In the genomic region with DNA sequence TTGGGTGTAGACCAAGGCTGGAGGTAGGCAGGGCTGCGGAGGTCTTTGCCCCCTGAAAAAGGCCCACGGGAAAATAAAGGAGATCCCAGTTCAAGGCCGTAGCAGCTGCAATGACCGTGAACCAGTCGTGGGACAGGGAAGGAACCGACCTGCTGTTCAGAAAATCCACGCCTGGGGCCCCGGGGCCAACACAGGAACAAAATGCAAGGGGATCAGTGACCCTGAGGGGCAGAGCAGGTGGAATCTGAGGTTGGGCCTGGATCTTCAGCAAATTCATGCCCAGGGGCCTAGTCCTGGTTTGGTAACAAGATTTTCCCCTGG, we compare ENCODE assay signal across 11 cellular contexts. TPM values are rescaled to one million over a fixed set of nuclear protein-coding genes. Genes with fewer than 3 reads are reported as not detected.
DNase-seq lines count a peak whose midpoint lies in the region; ATAC-seq and TF ChIP-seq lines count a peak whose summit lies in the region.
"Not testable (repeated sequence)": the region's sequence is repeated elsewhere in the genome, so short reads cannot be mapped to it uniquely, and the experiment has no call there.
"Had no signal": no experiment of that assay in that cellular context is flagged by ENCODE, and none has a peak within 500 bp of the region (broad histone marks: within the 10 kb centered on the region; RNA-seq: fewer than 3 reads in every experiment).

No MANE protein-coding gene starts in this region.

- H3K4me1 ChIP-seq in ACC112 (ENCODE audit: control insufficient read depth, insufficient read depth, low read length, unreplicated experiment); HUES64 (ENCODE audit: insufficient read depth, low read length); ascending aorta; muscle layer of colon (ENCODE audit: insufficient read depth, low read length): not testable (repeated sequence)
- peaks cover 4 to 19% (median 5%) of the 10 kb centered on the region in 3 donors for H3K4me1 ChIP-seq in esophagus squamous epithelium
- H3K4me1 ChIP-seq in psoas muscle: peaks cover 11% of the 10 kb centered on the region
- H3K4me1 ChIP-seq in tibial artery: peaks cover 0 to 12% (median 5%) of the 10 kb centered on the region in 4 donors

- H2AFZ ChIP-seq in ACC112 (ENCODE audit: low read length, unreplicated experiment): not testable (repeated sequence)

- H3K27me3 ChIP-seq in ACC112 (ENCODE audit: insufficient read depth, low read length); ascending aorta; esophagus squamous epithelium; muscle layer of colon (ENCODE audit: control insufficient read depth in 1 of 2, insufficient read depth in 2 of 2, low read length in 2 of 2); psoas muscle (ENCODE audit: insufficient read depth in 3 of 3, low read length in 2 of 3); tibial artery: not testable (repeated sequence)
- H3K27me3 ChIP-seq in HUES64 (ENCODE audit: insufficient read depth, low read length): peaks cover 10% of the 10 kb centered on the region; the same call in 1 of the 2 replicates

- H3K27ac Mint-ChIP-seq in immature natural killer cell: not testable (repeated sequence)

- 72% methylated on average over 8 of the region's 8 CpGs for WGBS in HUES64
- 79 to 90% methylated on average over 8 of the region's 8 CpGs for WGBS in esophagus squamous epithelium, 2 donors
- WGBS in psoas muscle, 3 donors: 64 to 82% (median 67%) methylated on average over 8 of the region's 8 CpGs

- not testable (repeated sequence) for H3K4me1 Mint-ChIP-seq in immature natural killer cell

- not testable (repeated sequence) for H3K9me3 Mint-ChIP-seq in immature natural killer cell

- 0 out of 2 replicates have a peak overlapping the region, but pooled peaks have one; percentile 70 for H3K9ac ChIP-seq in HUES64 (ENCODE audit: low read depth, low read length)
- not testable (repeated sequence) for H3K9ac ChIP-seq in muscle layer of colon (ENCODE audit: low read length)

- H3K4me3 Mint-ChIP-seq in immature natural killer cell: peak overlapping the region in 4 of 5 donors; percentile 24 to 48 (median 34)

- H3K36me3 Mint-ChIP-seq in immature natural killer cell: not testable (repeated sequence)

- H3K4me3 ChIP-seq in ACC112 (ENCODE audit: low read depth, low read length): peak overlapping the region; percentile 77
- peak overlapping the region; percentile 67 for H3K4me3 ChIP-seq in HUES64 (ENCODE audit: low read length)
- peak overlapping the region in 1 of 2 donors; percentile 94 for H3K4me3 ChIP-seq in ascending aorta
- H3K4me3 ChIP-seq in esophagus squamous epithelium: peak overlapping the region; percentile 46 to 79 (median 62)
- peak overlapping the region; percentile 55 to 80 for H3K4me3 ChIP-seq in muscle layer of colon (ENCODE audit: low read depth in 1 of 2, low read length in 2 of 2)
- peak overlapping the region; percentile 67 for H3K4me3 ChIP-seq in psoas muscle
- peak overlapping the region; percentile 65 to 69 for H3K4me3 ChIP-seq in tibial artery

- not testable (repeated sequence) for H3K79me2 ChIP-seq in ACC112 (ENCODE audit: control insufficient read depth, insufficient read depth, low read length, unreplicated experiment)

- peaks cover 2 to 20% (median 5%) of the 10 kb centered on the region in 3 donors for H3K27me3 Mint-ChIP-seq in immature natural killer cell (ENCODE audit: low read depth in 3 of 3)

- not testable (repeated sequence) for H3K27ac ChIP-seq in ACC112 (ENCODE audit: low read depth, low read length); HUES64 (ENCODE audit: low read depth, low read length); muscle layer of colon (ENCODE audit: low read depth, low read length)
- peak overlapping the region; percentile 55 to 69 for H3K27ac ChIP-seq in ascending aorta
- H3K27ac ChIP-seq in esophagus squamous epithelium: peak overlapping the region in 2 of 4 donors; percentile 43 to 74
- peak overlapping the region; percentile 80 for H3K27ac ChIP-seq in psoas muscle
- H3K27ac ChIP-seq in tibial artery: peak overlapping the region; percentile 60 to 72

- intact Hi-C loops in ascending aorta (cut with DNase I); esophagus squamous epithelium (cut with DNase I); psoas muscle (cut with DNase I); tibial artery (cut with DNase I; ENCODE audit: low total_unique reads): not testable (repeated sequence)

- DNase-seq in ascending aorta (ENCODE audit: low spot score in 2 of 2); esophagus squamous epithelium (lab: John Stamatoyannopoulos, UW); immature natural killer cell; psoas muscle; tibial artery: not testable (repeated sequence)

- not testable (repeated sequence) for H3K9me3 ChIP-seq in HUES64 (ENCODE audit: insufficient read depth, low read depth, low read length); ascending aorta; esophagus squamous epithelium; muscle layer of colon (ENCODE audit: low read length); psoas muscle; tibial artery

- ATAC-seq in psoas muscle: peak in 3 of 4 donors; percentile 1 to 26 (median 15)

- not testable (repeated sequence) for TF ChIP-seq POLR2A in esophagus squamous epithelium (IDR thresholded peaks at IDR 0.05)

- TF ChIP-seq CTCF in ascending aorta (IDR thresholded peaks at IDR 0.05); esophagus squamous epithelium (IDR thresholded peaks at IDR 0.05); psoas muscle (IDR thresholded peaks at IDR 0.05); tibial artery (IDR thresholded peaks at IDR 0.05): not testable (repeated sequence)

- not testable (repeated sequence) for H3K36me3 ChIP-seq in ACC112 (ENCODE audit: insufficient read depth, low read length); HUES64 (ENCODE audit: insufficient read depth, low read length); ascending aorta; esophagus squamous epithelium; muscle layer of colon (ENCODE audit: insufficient read depth, low read length); tibial artery
- H3K36me3 ChIP-seq in psoas muscle (ENCODE audit: insufficient read depth in 1 of 2, low read depth in 1 of 2): peaks cover 0 to 19% of the 10 kb centered on the region in 2 donors

RNA-seq across cellular contexts. Expression of a gene that starts 0.9 kb away (rescaled TPM):
- 3.3 TPM for polyA plus RNA-seq in HUES64 (2013, experiment 1 of 2)
- polyA plus RNA-seq in HUES64 (2013, experiment 2 of 2): 2.9 TPM
- total RNA-seq in ascending aorta (0.75 TPM), esophagus squamous epithelium (10 to 100 TPM in 1 of 4 donors, 1 to 10 TPM in 2, under 1 TPM in 1; 0.72 to 10.8 (median 6.2) TPM), psoas muscle (10 to 100 TPM in 2 of 4 donors, 1 to 10 TPM in 2; 5.6 to 30.3 (median 16.1) TPM)
- polyA plus RNA-seq in immature natural killer cell (under 1 TPM in 1 of 3 donors, not detected in 2; 0.17 TPM), psoas muscle (1 to 10 TPM; 5.6 to 9.2 (median 6.3) TPM)
- total RNA-seq: activated CD4-positive, alpha-beta memory T cell treated with anti-CD3 and anti-CD28 coated beads for 36 hours; K562 had no signal
- polyA plus RNA-seq: K562 had no signal

RNA-seq across cellular contexts. Expression of a gene that starts 18.4 kb away (rescaled TPM):
- 10.9 TPM for polyA plus RNA-seq in HUES64 (2013, experiment 1 of 2)
- 15.1 TPM for polyA plus RNA-seq in HUES64 (2013, experiment 2 of 2)
- total RNA-seq in ascending aorta (not detected), esophagus squamous epithelium (10 to 100 TPM in 1 of 4 donors, 1 to 10 TPM in 2, not detected in 1; 1.8 to 19.3 (median 1.9) TPM), psoas muscle (10 to 100 TPM in 3 of 4 donors, 1 to 10 TPM in 1; 8.0 to 18.7 (median 11.0) TPM)
- polyA plus RNA-seq in immature natural killer cell (1 to 10 TPM in 1 of 3 donors, not detected in 2; 1.1 TPM), psoas muscle (10 to 100 TPM in 2 of 3 donors, 1 to 10 TPM in 1; 1.5 to 22.1 (median 16.0) TPM)
- total RNA-seq: A172 had no signal

RNA-seq across cellular contexts. Expression of a gene that starts 37.9 kb away (rescaled TPM):
- 16.8 TPM for polyA plus RNA-seq in HUES64 (2013, experiment 1 of 2)
- 19.9 TPM for polyA plus RNA-seq in HUES64 (2013, experiment 2 of 2)
- total RNA-seq in ascending aorta: 45.4 TPM
- total RNA-seq in esophagus squamous epithelium: 10 to 100 TPM in 2 of 4 donors, 1 to 10 TPM in 2; 3.4 to 38.1 (median 14.9) TPM
- polyA plus RNA-seq in immature natural killer cell: 1 to 10 TPM; 1.9 to 4.4 (median 3.0) TPM
- total RNA-seq in psoas muscle: 100 to 1,000 TPM in 2 of 4 donors, 10 to 100 TPM in 2; 31.3 to 133 (median 84.6) TPM
- polyA plus RNA-seq in psoas muscle: 10 to 100 TPM; 26.6 to 83.8 (median 38.3) TPM
